26 cellular contexts compared by ENCODE assay signal in the genomic region with DNA sequence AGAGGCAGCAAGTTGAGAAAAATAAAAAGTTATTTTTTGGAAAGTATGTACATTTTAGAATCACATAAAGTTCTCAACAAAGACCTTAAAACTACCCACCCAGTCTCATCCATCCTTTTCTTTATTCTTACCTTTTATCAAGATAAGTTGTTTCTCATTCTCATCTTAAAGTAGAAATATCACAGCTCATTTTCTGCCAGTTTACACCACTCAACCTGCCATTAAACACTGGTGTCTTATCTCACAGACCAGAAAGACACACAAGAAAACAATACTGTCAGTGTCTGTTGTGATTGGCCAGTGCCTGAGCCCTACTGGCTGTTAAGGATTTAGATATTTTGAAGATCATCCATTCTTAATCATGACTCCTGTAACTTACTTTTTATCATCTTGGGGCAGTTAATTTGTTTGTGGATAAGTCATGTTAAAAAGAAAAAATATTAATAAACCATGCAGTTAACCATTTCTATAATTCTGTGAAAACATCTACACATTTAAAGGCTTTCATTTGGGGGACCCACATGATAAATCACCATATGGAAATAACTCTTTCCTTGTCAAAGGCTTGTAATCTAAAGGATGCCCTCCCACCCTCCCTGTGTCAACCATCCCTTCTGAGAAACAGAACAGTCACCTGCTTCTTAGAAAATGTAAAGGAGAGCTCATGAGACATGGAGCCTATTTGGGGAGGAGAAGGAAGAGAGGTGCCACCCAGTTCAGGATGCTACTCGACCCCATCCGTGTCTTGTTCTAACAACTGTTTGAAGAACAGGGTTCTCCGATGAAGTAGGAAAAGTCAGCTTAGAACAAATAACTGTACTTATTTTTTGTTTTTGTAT.
DNase-seq lines count a peak whose midpoint lies in the region; ATAC-seq, FAIRE-seq and TF ChIP-seq lines count a peak whose summit lies in the region.
"Had no signal": no experiment of that assay in that cellular context is flagged by ENCODE, and none has a peak within 500 bp of the region (broad histone marks: within the 10 kb centered on the region; RNA-seq: fewer than 3 reads in every experiment).

No MANE protein-coding gene starts in this region.

- H3K18ac ChIP-seq in mesendoderm (ENCODE audit: low read length) = no peak overlapping the region

- no peak overlapping the region for H3K4me3 Mint-ChIP-seq in CD8-positive, alpha-beta memory T cell
- H3K4me3 Mint-ChIP-seq: B cell; CD4-positive, alpha-beta T cell; CD8-positive, alpha-beta T cell had no signal

- POLR2A ChIA-PET in CD8-positive, alpha-beta memory T cell (lab: Charles Lee) = no interaction called here
- POLR2A ChIA-PET in K562 (lab: Yijun Ruan, JAX) = interaction anchor here (1.1 to 1.4 kb wide), 3 partner anchors 16 to 220 kb away, joined by 3 to 5 read pairs (median 3); no protein-coding TSS in a partner anchor

- ATAC-seq in K562 (peak; percentile 81), GM19395 (IDR thresholded peaks at IDR 0.05; ENCODE audit: unreplicated experiment) (no peak), HG02642 (IDR thresholded peaks at IDR 0.05; ENCODE audit: poor library complexity, unreplicated experiment) (no peak)
- ATAC-seq: A549; CD8-positive, alpha-beta T cell; GM12878 had no signal

- H3K4me1 ChIP-seq in CD8-positive, alpha-beta memory T cell (ENCODE audit: insufficient read depth, low read length) = no peaks in the 10 kb centered on the region
- H3K4me1 ChIP-seq in K562 (replicated peaks in 1 of 2; ENCODE audit: control insufficient read depth in 2 of 2, insufficient read depth in 2 of 2, low read length in 2 of 2) (peaks cover 0 to 24% of the 10 kb centered on the region in 2 experiments; a peak in 4 of 5 replicates), mesendoderm (ENCODE audit: control insufficient read depth, low read depth, low read length) (no peaks in the 10 kb centered on the region)
- H3K4me1 ChIP-seq: A549; BLaER1 treated with 17β-estradiol and CSF1 and Interleukin-3, amounts not matched to agents 10 nM and 100 nM had no signal

- H3K56ac ChIP-seq in mesendoderm (ENCODE audit: low read length) = no peak overlapping the region

- H3K9me3 Mint-ChIP-seq in CD8-positive, alpha-beta memory T cell = peaks cover 1 to 29% (median 5%) of the 10 kb centered on the region in 5 donors

- no peak overlapping the region for H4K5ac ChIP-seq in mesendoderm (ENCODE audit: low read length)

- H3K79me2 ChIP-seq in K562 (ENCODE audit: control insufficient read depth, insufficient read depth, low read length) = peaks cover 94% of the 10 kb centered on the region
- no peaks in the 10 kb centered on the region for H3K79me2 ChIP-seq in mesendoderm (ENCODE audit: control insufficient read depth, insufficient read depth, low read length)

- H3K23ac ChIP-seq in mesendoderm (ENCODE audit: low read length) = no peak overlapping the region

- intact Hi-C loops in K562 (cut with micrococcal nuclease) = loop anchor here (1.0 to 5.0 kb wide), 3 partner anchors 40 to 221 kb away; no protein-coding TSS in a partner anchor

- H3K27me3 ChIP-seq in CD8-positive, alpha-beta memory T cell (ENCODE audit: insufficient read depth, low read length, poor library complexity, severe bottlenecking) = no peaks in the 10 kb centered on the region
- H3K27me3 ChIP-seq in K562 (ENCODE audit: control insufficient read depth in 2 of 2, insufficient read depth in 2 of 2, low read length in 2 of 2) = no peaks in the 10 kb centered on the region
- H3K27me3 ChIP-seq in mesendoderm (ENCODE audit: insufficient read depth, low read length, poor library complexity) = no peaks in the 10 kb centered on the region
- H3K27me3 ChIP-seq: BLaER1 treated with 17β-estradiol and CSF1 and Interleukin-3, amounts not matched to agents 10 nM and 100 nM had no signal

- no peak overlapping the region for H2BK15ac ChIP-seq in mesendoderm (replicated peaks; ENCODE audit: low read depth)

- H3K4me1 Mint-ChIP-seq in CD8-positive, alpha-beta memory T cell = no peaks in the 10 kb centered on the region
- H3K4me1 Mint-ChIP-seq: B cell had no signal

- no peak overlapping the region for H2AK5ac ChIP-seq in mesendoderm (ENCODE audit: low read length)

- H3K9me1 ChIP-seq in K562 (ENCODE audit: control insufficient read depth, insufficient read depth, low read length) = no peaks in the 10 kb centered on the region

- no peaks in the 10 kb centered on the region for H3K36me3 Mint-ChIP-seq in CD8-positive, alpha-beta memory T cell
- H3K36me3 Mint-ChIP-seq: CD8-positive, alpha-beta T cell had no signal

- BruUV-seq in K562 (replicated peaks; lab: Mats Ljungman, UMichigan) = no TSS peak

- no peaks in the 10 kb centered on the region for H4K20me1 ChIP-seq in K562 (replicated peaks; ENCODE audit: control insufficient read depth, insufficient read depth, low read length)
- H4K20me1 ChIP-seq: BLaER1 treated with 17β-estradiol and CSF1 and Interleukin-3, amounts not matched to agents 10 nM and 100 nM had no signal

- H3K9me3 ChIP-seq in CD8-positive, alpha-beta memory T cell (ENCODE audit: low read length) = no peaks in the 10 kb centered on the region
- H3K9me3 ChIP-seq in K562 (replicated peaks; ENCODE audit: control insufficient read depth, insufficient read depth, low read depth, low read length) = peaks cover 3% of the 10 kb centered on the region
- H3K9me3 ChIP-seq: A549; BLaER1 treated with 17β-estradiol and CSF1 and Interleukin-3, amounts not matched to agents 10 nM and 100 nM had no signal

- peak; percentile 92 for FAIRE-seq in K562 (lab: Jason Lieb, UNC)
- FAIRE-seq: A549, GM12878, GM18507 had no signal

- no peak overlapping the region for H3K4me3 ChIP-seq in CD8-positive, alpha-beta memory T cell (ENCODE audit: low read length)
- peak overlapping the region; percentile 48 for H3K4me3 ChIP-seq in K562
- H3K4me3 ChIP-seq in mesendoderm (ENCODE audit: low read length) = no peak overlapping the region
- H3K4me3 ChIP-seq: A549; BLaER1 treated with 17β-estradiol and CSF1 and Interleukin-3, amounts not matched to agents 10 nM and 100 nM; GM12878 had no signal

- CTCF ChIA-PET in CD8-positive, alpha-beta memory T cell (lab: Charles Lee) = no interaction called here
- CTCF ChIA-PET in K562 (lab: Yijun Ruan, JAX; ENCODE audit: low intra/inter-chr PET ratio) = no interaction called here

- H2AFZ ChIP-seq in K562 (ENCODE audit: low read depth, low read length) = no peak overlapping the region

- no peak overlapping the region for H2BK5ac ChIP-seq in mesendoderm (ENCODE audit: low read length)

- TF ChIP-seq EP300 in K562 (IDR thresholded peaks at IDR 0.05; ENCODE audit: low read length) = peak; percentile 96

- WGBS in K562 (ENCODE audit: insufficient coverage, low coverage, missing lambda C conversion rate) = 2% methylated on average over 3 of the region's 3 CpGs
- no CpG with 5 or more reads among the region's 3 CpGs for WGBS in mesendoderm (ENCODE audit: extremely low coverage, insufficient coverage, low lambda C conversion rate)

- H3K79me1 ChIP-seq in mesendoderm (ENCODE audit: low read length) = no peaks in the 10 kb centered on the region

- H3K27me3 Mint-ChIP-seq in CD8-positive, alpha-beta memory T cell = no peaks in the 10 kb centered on the region
- H3K27me3 Mint-ChIP-seq: B cell; CD4-positive, alpha-beta T cell had no signal

- peak overlapping the region; percentile 61 for H3K4me2 ChIP-seq in K562 (ENCODE audit: insufficient read depth, low read length)
- no peak overlapping the region for H3K4me2 ChIP-seq in mesendoderm (ENCODE audit: low read length)
- H3K4me2 ChIP-seq: A549; BLaER1 treated with 17β-estradiol and CSF1 and Interleukin-3, amounts not matched to agents 10 nM and 100 nM had no signal

- no peak for TF ChIP-seq RAD21 in K562 (CRISPR knock-in tag; conservative IDR thresholded peaks at IDR 0.05 in 1 of 2, IDR thresholded peaks at IDR 0.05 in 1 of 2)

- no peak overlapping the region for H3K27ac Mint-ChIP-seq in CD8-positive, alpha-beta memory T cell
- H3K27ac Mint-ChIP-seq: B cell; CD4-positive, alpha-beta T cell; CD8-positive, alpha-beta T cell had no signal

- no peak overlapping the region for H2BK120ac ChIP-seq in mesendoderm (ENCODE audit: low read depth, low read length)

- no peaks in the 10 kb centered on the region for H3K36me3 ChIP-seq in CD8-positive, alpha-beta memory T cell (ENCODE audit: insufficient read depth, low read length)
- H3K36me3 ChIP-seq in K562 (ENCODE audit: control insufficient read depth, insufficient read depth, low read length) (peaks cover 22% of the 10 kb centered on the region), mesendoderm (ENCODE audit: control insufficient read depth, insufficient read depth, low read length) (no peaks in the 10 kb centered on the region)
- H3K36me3 ChIP-seq: BLaER1 treated with 17β-estradiol and CSF1 and Interleukin-3, amounts not matched to agents 10 nM and 100 nM had no signal

- TF ChIP-seq POLR2A in K562 (conservative IDR thresholded peaks at IDR 0.05) = peak; percentile 63

- no peak for TF ChIP-seq CTCF in K562 (IDR thresholded peaks at IDR 0.05 in 2 of 3, conservative IDR thresholded peaks at IDR 0.05 in 1 of 3; ENCODE audit: insufficient read depth in 2 of 3, low read depth in 1 of 3, low read length in 3 of 3)

- H3K4ac ChIP-seq in mesendoderm (ENCODE audit: low read depth, low read length) = no peak overlapping the region

- H4K8ac ChIP-seq in mesendoderm (ENCODE audit: low read depth, low read length) = no peak overlapping the region

- in situ Hi-C loops in K562 (cut with MboI) = no loop called here

- peak overlapping the region in 1 of 2 experiments; percentile 82; a peak in 2 of 4 replicates for H3K9ac ChIP-seq in K562 (ENCODE audit: insufficient read depth in 1 of 2, low read depth in 2 of 2, low read length in 2 of 2)
- H3K9ac ChIP-seq in mesendoderm (ENCODE audit: low read length) = no peak overlapping the region
- H3K9ac ChIP-seq: BLaER1 treated with 17β-estradiol and CSF1 and Interleukin-3, amounts not matched to agents 10 nM and 100 nM had no signal

- no peak for DNase-seq in CD8-positive, alpha-beta memory T cell
- peak; percentile 91 for DNase-seq in OCI-M1 (lab: John Stamatoyannopoulos, UW)
- DNase-seq in K562 (ENCODE audit: extremely low read depth in 1 of 4, low spot score in 3 of 4) = peak; percentile 85 to 93 (median 86)
- peak; percentile 41 for DNase-seq in mesendoderm
- no peak for DNase-seq in T-helper 9 cell
- no peak for DNase-seq in stimulated activated CD4-positive, alpha-beta T cell treated with anti-CD3 and anti-CD28 coated beads, Interleukin-2, amount 100 ng/mL, for 24 hours
- DNase-seq: AML-193; CD4-positive, alpha-beta T cell; CD8-positive, alpha-beta T cell; COR-L47; DMS 273 treated with DMSO at 0.1 percent for 48 hours; DMS153; DMS53; DMS79; DND-41; EL; GDM1 had no signal

- peak overlapping the region; percentile 24 for H3K27ac ChIP-seq in CD8-positive, alpha-beta memory T cell (ENCODE audit: low read depth, low read length)
- H3K27ac ChIP-seq in K562 (ENCODE audit: extremely low read depth, low read depth, low read length) = peak overlapping the region; percentile 78
- H3K27ac ChIP-seq in mesendoderm (ENCODE audit: low read depth, low read length) = no peak overlapping the region
- H3K27ac ChIP-seq: 22Rv1; A549; BLaER1 treated with 17β-estradiol and CSF1 and Interleukin-3, amounts not matched to agents 10 nM and 100 nM; C4-2B had no signal

TF ChIP-seq in K562, 482 proteins besides CTCF, POLR2A, EP300 and RAD21 (continues in another document):
- TF ChIP-seq MYBL2 (IDR thresholded peaks at IDR 0.05; ENCODE audit: low read depth) (peak; percentile 75), MYBL2 (CRISPR knock-in tag; IDR thresholded peaks at IDR 0.05; ENCODE audit: borderline replicate concordance) (no peak)

Comparison
In these comparisons a context has a peak if more than half of its experiments do, and no peak if none do; other contexts are left out.
1. DNase-seq: peak in OCI-M1 (single experiment), K562 (4 of 4) and mesendoderm (single experiment); none in CD8-positive, alpha-beta memory T cell (0 of 5), T-helper 9 cell (single experiment) and stimulated activated CD4-positive, alpha-beta T cell treated with anti-CD3 and anti-CD28 coated beads, Interleukin-2, amount 100 ng/mL, for 24 hours (0 of 2).